In genomic region chr2:168607992-168608391, GRCh38 we compare ENCODE assay signal across 17 cellular contexts.
DNase-seq lines count a peak whose midpoint lies in the region; ATAC-seq and TF ChIP-seq lines count a peak whose summit lies in the region.
"Had no signal": no experiment of that assay in that cellular context is flagged by ENCODE, and none has a peak within 500 bp of the region (broad histone marks: within the 10 kb centered on the region; RNA-seq: fewer than 3 reads in every experiment).

No MANE protein-coding gene starts in this region.

- no peak overlapping the region for H3K4me3 Mint-ChIP-seq in immature natural killer cell
- H3K4me3 Mint-ChIP-seq: activated CD4-positive, alpha-beta T cell treated with anti-CD3 and anti-CD28 coated beads, Interleukin-2, amount 10 ng/mL, durations not matched to agents 24 days and 14 days had no signal

- H3K27me3 ChIP-seq in ACC112 (ENCODE audit: insufficient read depth, low read length): no peaks in the 10 kb centered on the region
- H3K27me3 ChIP-seq: left lung, testis had no signal

- 0 out of 2 replicates have a peak overlapping the region, but pooled peaks have one; percentile 5 for H3K27ac ChIP-seq in ACC112 (ENCODE audit: low read depth, low read length)
- H3K27ac ChIP-seq: left lung, testis had no signal

- ATAC-seq in GM18861 (IDR thresholded peaks at IDR 0.05; ENCODE audit: unreplicated experiment) (no peak), GM21576 (IDR thresholded peaks at IDR 0.05; ENCODE audit: unreplicated experiment) (no peak)
- ATAC-seq: left lung, SK-N-SH treated with all-trans-retinoic acid at 6 μM for 48 hours had no signal

- peaks cover 17 to 26% (median 22%) of the 10 kb centered on the region in 3 donors for H3K36me3 Mint-ChIP-seq in immature natural killer cell

- DNase-seq in HT1080 (ENCODE audit: low read depth): peak; percentile 7
- DNase-seq in astrocyte of the spinal cord (ENCODE audit: low read depth, low spot score): peak; percentile 40
- peak; percentile 13 for DNase-seq in fibroblast of the conjunctiva (ENCODE audit: low read depth)
- DNase-seq in immature natural killer cell: no peak
- no peak for DNase-seq in anterior cingulate cortex (lab: John Stamatoyannopoulos, UW)
- DNase-seq: activated CD4-positive, alpha-beta T cell treated with anti-CD3 and anti-CD28 coated beads, Interleukin-2, amount 10 ng/mL, durations not matched to agents 24 days and 14 days; activated naive CD4-positive, alpha-beta T cell treated with anti-CD3 and anti-CD28 coated beads, Interleukin-2, amount 50 U/mL, for 16 hours; effector CD8-positive, alpha-beta T cell; left lung; NCI-H2029; NCI-H510A treated with DMSO at 0.1 percent for 48 hours; stimulated activated CD4-positive, alpha-beta T cell treated with anti-CD3 and anti-CD28 coated beads, Interleukin-4, amount 100 ng/mL, for 24 hours; testis had no signal

- H3K9me3 Mint-ChIP-seq in immature natural killer cell: peaks cover 0 to 15% (median 9%) of the 10 kb centered on the region in 6 donors

- H2AFZ ChIP-seq in ACC112 (ENCODE audit: low read length, unreplicated experiment): no peak overlapping the region

- no peak overlapping the region for H3K27ac Mint-ChIP-seq in immature natural killer cell
- H3K27ac Mint-ChIP-seq: activated CD4-positive, alpha-beta T cell treated with anti-CD3 and anti-CD28 coated beads, Interleukin-2, amount 10 ng/mL, durations not matched to agents 24 days and 14 days had no signal

- peaks cover 3% of the 10 kb centered on the region for H3K79me2 ChIP-seq in ACC112 (ENCODE audit: control insufficient read depth, insufficient read depth, low read length, unreplicated experiment)

- H3K36me3 ChIP-seq in ACC112 (ENCODE audit: insufficient read depth, low read length): no peaks in the 10 kb centered on the region
- H3K36me3 ChIP-seq: left lung had no signal

- peaks cover 0 to 4% (median 2%) of the 10 kb centered on the region in 3 donors for H3K27me3 Mint-ChIP-seq in immature natural killer cell (ENCODE audit: low read depth in 3 of 3)
- H3K27me3 Mint-ChIP-seq: activated CD4-positive, alpha-beta T cell treated with anti-CD3 and anti-CD28 coated beads, Interleukin-2, amount 10 ng/mL, durations not matched to agents 24 days and 14 days had no signal

- H3K4me1 Mint-ChIP-seq in immature natural killer cell: peaks cover 16 to 35% of the 10 kb centered on the region in 2 donors

- no peak for TF ChIP-seq CTCF in astrocyte of the spinal cord (IDR thresholded peaks at IDR 0.05; ENCODE audit: low read depth, low read length)

- H3K4me1 ChIP-seq in ACC112 (ENCODE audit: control insufficient read depth, insufficient read depth, low read length, unreplicated experiment): peaks cover 6% of the 10 kb centered on the region
- H3K4me1 ChIP-seq: left lung, testis had no signal

- in situ Hi-C loops in astrocyte of the spinal cord (cut with HindIII; ENCODE audit: low sequenced_read_pairs): no loop called here

- H3K4me3 ChIP-seq in ACC112 (ENCODE audit: low read depth, low read length) (no peak overlapping the region), astrocyte of the spinal cord (ENCODE audit: low read depth, low read length) (no peak overlapping the region)
- H3K4me3 ChIP-seq: left lung, testis had no signal

Comparison
In these comparisons a context has a peak if more than half of its experiments do, and no peak if none do; other contexts are left out.
1. DNase-seq: peak in HT1080 (single experiment), astrocyte of the spinal cord (single experiment) and fibroblast of the conjunctiva (single experiment); none in immature natural killer cell (0 of 3) and anterior cingulate cortex (0 of 58).